26 cellular contexts compared by ENCODE assay signal in the genomic region with DNA sequence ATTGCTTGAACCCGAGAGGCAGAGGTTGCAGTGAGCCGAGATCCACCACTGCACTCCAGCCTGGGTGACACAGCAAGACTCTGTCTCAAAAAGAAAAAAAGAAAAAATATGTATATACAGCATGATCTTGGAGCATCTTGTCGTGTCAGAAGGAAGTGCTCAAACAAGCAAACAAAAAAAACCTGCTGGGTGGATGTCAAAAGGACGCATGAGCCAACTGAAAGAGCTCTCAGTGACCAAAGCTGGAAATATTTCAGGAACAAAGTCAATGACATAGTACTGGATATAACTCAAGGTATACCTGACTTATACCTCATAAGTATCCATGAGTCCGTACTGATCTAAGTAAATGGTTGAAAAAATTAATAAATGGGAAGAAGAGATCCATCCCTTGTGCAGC.
"Had no signal": no experiment of that assay in that cellular context is flagged by ENCODE, and none has a peak within 500 bp of the region (broad histone marks: within the 10 kb centered on the region; RNA-seq: fewer than 3 reads in every experiment).

No MANE protein-coding gene starts in this region.

- H3K4me3 Mint-ChIP-seq: activated CD4-positive, alpha-beta memory T cell treated with anti-CD3 and anti-CD28 coated beads for 36 hours; activated naive CD4-positive, alpha-beta T cell treated with anti-CD3 and anti-CD28 coated beads, Interleukin-2, amount 10 ng/mL, durations not matched to agents 7 days and 5 days; activated naive CD8-positive, alpha-beta T cell; activated naive CD8-positive, alpha-beta T cell treated with anti-CD3 and anti-CD28 coated beads, Interleukin-2, amount 50 U/mL, for 24 hours; activated T-cell treated with anti-CD3 and anti-CD28 coated beads, Interleukin-2, amount 50 U/mL, for 4 hours; activated T-helper 1 cell treated with anti-CD3 and anti-CD28 coated beads, Interleukin-12 subunit alpha, Interleukin-12 subunit beta, Interleukin-2, Interleukin-4 antibody, amounts not matched to agents 30 ng/mL and 10 ng/mL and 1 ng/mL, durations not matched to agents 14 hours and 24 hours and 36 hours; brain had no signal

- H3K27me3 Mint-ChIP-seq: activated CD4-positive, alpha-beta memory T cell treated with anti-CD3 and anti-CD28 coated beads for 36 hours; activated naive CD8-positive, alpha-beta T cell; activated naive CD8-positive, alpha-beta T cell treated with anti-CD3 and anti-CD28 coated beads, Interleukin-2, amount 50 U/mL, for 24 hours had no signal

- H3K27ac Mint-ChIP-seq: activated CD4-positive, alpha-beta memory T cell treated with anti-CD3 and anti-CD28 coated beads for 36 hours; activated naive CD4-positive, alpha-beta T cell treated with anti-CD3 and anti-CD28 coated beads, Interleukin-2, amount 10 ng/mL, durations not matched to agents 7 days and 5 days; activated naive CD8-positive, alpha-beta T cell; activated naive CD8-positive, alpha-beta T cell treated with anti-CD3 and anti-CD28 coated beads, Interleukin-2, amount 50 U/mL, for 24 hours; activated T-helper 1 cell treated with anti-CD3 and anti-CD28 coated beads, Interleukin-12 subunit alpha, Interleukin-12 subunit beta, Interleukin-2, Interleukin-4 antibody, amounts not matched to agents 30 ng/mL and 10 ng/mL and 1 ng/mL, durations not matched to agents 14 hours and 24 hours and 36 hours had no signal

- DNase-seq: activated CD4-positive, alpha-beta memory T cell treated with anti-CD3 and anti-CD28 coated beads for 36 hours; activated CD4-positive, alpha-beta T cell treated with anti-CD3 and anti-CD28 coated beads for 4 hours; activated CD4-positive, alpha-beta T cell treated with anti-CD3 and anti-CD28 coated beads, Interleukin-2, amount 50 U/mL, for 1 hour; activated CD8-positive, alpha-beta memory T cell treated with anti-CD3 and anti-CD28 coated beads, Interleukin-2, amount 50 U/mL, for 4 hours; activated effector memory CD4-positive, alpha-beta T cell treated with Interleukin-2 at 50 U/mL for 16 hours; activated naive CD4-positive, alpha-beta T cell treated with anti-CD3 and anti-CD28 coated beads, Interleukin-2, amount 10 ng/mL, durations not matched to agents 7 days and 5 days; activated naive CD8-positive, alpha-beta T cell treated with anti-CD3 and anti-CD28 coated beads, Interleukin-2, amount 50 U/mL, for 24 hours; activated T-cell treated with anti-CD3 and anti-CD28 coated beads for 4 hours; activated T-cell treated with anti-CD3 and anti-CD28 coated beads, Interleukin-2, amount 50 U/mL, for 4 hours; anterior cingulate cortex; central memory CD4-positive, alpha-beta T cell; NCI-H1105; NCI-H1417 treated with DMSO at 0.1 percent for 48 hours; NCI-H1930; NCI-H2081 treated with DMSO at 0.1 percent for 48 hours; NCI-H345; NCI-H524 treated with DMSO at 0.1 percent for 48 hours; SHP77 treated with DMSO at 0.1 percent for 48 hours; SW 1271; T-helper 1 cell; T1000 had no signal

- ATAC-seq: activated CD4-positive, CD25-positive, alpha-beta regulatory T cell treated with anti-CD3 and anti-CD28 coated beads, Interleukin-2, amount 50 U/mL, for 24 hours; activated naive CD8-positive, alpha-beta T cell treated with anti-CD3 and anti-CD28 coated beads, Interleukin-2, amount 50 U/mL, for 24 hours; activated T-cell treated with anti-CD3 and anti-CD28 coated beads, Interleukin-2, amount 50 U/mL, for 4 hours; Panc1 had no signal

- H3K36me3 Mint-ChIP-seq: activated CD4-positive, alpha-beta memory T cell treated with anti-CD3 and anti-CD28 coated beads for 36 hours; activated naive CD8-positive, alpha-beta T cell had no signal

- H3K9me3 Mint-ChIP-seq: activated CD4-positive, alpha-beta memory T cell treated with anti-CD3 and anti-CD28 coated beads for 36 hours; activated naive CD4-positive, alpha-beta T cell treated with anti-CD3 and anti-CD28 coated beads, Interleukin-2, amount 10 ng/mL, durations not matched to agents 7 days and 5 days; activated naive CD8-positive, alpha-beta T cell treated with anti-CD3 and anti-CD28 coated beads, Interleukin-2, amount 50 U/mL, for 24 hours; activated T-cell treated with anti-CD3 and anti-CD28 coated beads, Interleukin-2, amount 50 U/mL, for 4 hours; activated T-helper 1 cell treated with anti-CD3 and anti-CD28 coated beads, Interleukin-12 subunit alpha, Interleukin-12 subunit beta, Interleukin-2, Interleukin-4 antibody, amounts not matched to agents 30 ng/mL and 10 ng/mL and 1 ng/mL, durations not matched to agents 14 hours and 24 hours and 36 hours had no signal
